ENCODE assay signal across 8 cellular contexts in the genomic region with DNA sequence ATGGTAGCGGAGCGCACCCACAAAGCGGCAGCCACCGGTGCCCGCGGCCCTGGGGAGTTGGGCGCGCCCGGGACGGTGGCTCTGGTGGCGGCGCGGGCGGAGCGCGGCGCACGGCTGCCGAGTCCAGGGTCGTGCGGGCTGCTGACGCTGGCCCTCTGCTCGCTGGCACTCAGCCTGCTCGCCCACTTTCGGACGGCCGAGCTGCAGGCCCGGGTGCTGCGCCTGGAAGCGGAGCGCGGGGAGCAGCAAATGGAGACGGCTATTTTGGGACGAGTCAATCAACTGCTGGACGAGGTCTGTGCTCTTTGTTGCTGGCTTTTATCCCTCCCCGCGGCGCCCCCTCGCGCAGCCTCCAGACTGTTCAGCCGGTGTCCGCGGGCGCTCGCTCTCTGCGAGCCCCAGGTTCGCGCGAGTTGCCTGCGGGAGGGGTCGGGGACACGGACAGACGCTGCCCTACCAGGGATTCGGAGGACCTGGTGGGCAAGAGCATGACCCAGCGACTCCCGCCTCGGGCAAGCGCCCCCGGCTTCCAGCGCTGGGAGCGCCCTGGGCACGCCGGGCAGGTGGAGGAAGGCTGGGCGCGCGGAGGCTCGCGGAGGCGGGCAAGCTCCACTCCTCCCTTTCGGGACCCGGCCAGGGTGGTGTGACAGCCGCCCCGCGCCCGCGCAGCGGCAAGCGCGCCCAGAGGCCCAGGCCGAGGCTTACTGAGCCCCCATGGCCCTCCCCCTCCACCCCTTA. TPM values are rescaled to one million over a fixed set of nuclear protein-coding genes. Genes with fewer than 3 reads are reported as not detected.
DNase-seq lines count a peak whose midpoint lies in the region; ATAC-seq and TF ChIP-seq lines count a peak whose summit lies in the region.

No MANE protein-coding gene starts in this region.

- peak overlapping the region; percentile 72 for H3K4me3 ChIP-seq in cardiac muscle cell

- H3K27ac Mint-ChIP-seq in progenitor cell of endocrine pancreas = no peak overlapping the region

- ATAC-seq in HG03175 (IDR thresholded peaks at IDR 0.05; ENCODE audit: unreplicated experiment) = no peak

- peak overlapping the region; percentile 69 for H3K4me3 Mint-ChIP-seq in progenitor cell of endocrine pancreas (ENCODE audit: low read depth)

- no peaks in the 10 kb centered on the region for H3K27me3 ChIP-seq in cardiac muscle cell

- peak overlapping the region; percentile 86 for H3K27ac ChIP-seq in cardiac muscle cell

- no peaks in the 10 kb centered on the region for H3K9me3 ChIP-seq in cardiac muscle cell (ENCODE audit: low read depth)

- H3K36me3 ChIP-seq in cardiac muscle cell = no peaks in the 10 kb centered on the region

- H3K4me1 Mint-ChIP-seq in progenitor cell of endocrine pancreas (ENCODE audit: low read depth) = peaks cover 10% of the 10 kb centered on the region

- no peaks in the 10 kb centered on the region for H3K9me3 Mint-ChIP-seq in progenitor cell of endocrine pancreas (ENCODE audit: low read depth)

- peaks cover 18% of the 10 kb centered on the region for H3K4me1 ChIP-seq in cardiac muscle cell (ENCODE audit: low read depth)

- H3K27me3 Mint-ChIP-seq in progenitor cell of endocrine pancreas = peaks cover 75% of the 10 kb centered on the region

- DNase-seq in DMS 273 treated with DMSO at 0.1 percent for 48 hours (lab: John Stamatoyannopoulos, UW) (peak; percentile 3), SW480 (ENCODE audit: low spot score) (peak; percentile 42), cardiac muscle cell (ENCODE audit: low read depth in 1 of 2, low spot score in 1 of 2) (peak; percentile 58 to 86), progenitor cell of endocrine pancreas (ENCODE audit: low spot score, unreplicated experiment) (peak; percentile 25), NCI-H1105 treated with DMSO at 0.1 percent for 48 hours (lab: John Stamatoyannopoulos, UW) (no peak)
- DNase-seq in stimulated activated CD4-positive, alpha-beta T cell treated with anti-CD3 and anti-CD28 coated beads, Interleukin-4, amount 100 ng/mL, for 24 hours = no peak
- no peak for DNase-seq in activated CD4-positive, alpha-beta T cell treated with anti-CD3 and anti-CD28 coated beads, Interleukin-2, amount 50 U/mL, for 1 hour

- no peaks in the 10 kb centered on the region for H3K36me3 Mint-ChIP-seq in progenitor cell of endocrine pancreas (ENCODE audit: insufficient read depth)

- TF ChIP-seq CTCF in cardiac muscle cell (IDR thresholded peaks at IDR 0.05; ENCODE audit: low read depth, low read length) = peak; percentile 23
- TF ChIP-seq CTCF in progenitor cell of endocrine pancreas (IDR thresholded peaks at IDR 0.05; ENCODE audit: unreplicated experiment) = no peak

RNA-seq across cellular contexts. Expression of gene COL13A1, which starts 0.9 kb away (rescaled TPM):
- 72.3 and 150 TPM in 2 replicates for total RNA-seq in cardiac muscle cell
- 57.2 and 95.2 TPM in 2 replicates for polyA plus RNA-seq in cardiac muscle cell
- total RNA-seq in progenitor cell of endocrine pancreas = 0.43 and 0.47 TPM in 2 replicates

Comparison
In these comparisons a context has a peak if more than half of its experiments do, and no peak if none do; other contexts are left out.
1. DNase-seq: peak in DMS 273 treated with DMSO at 0.1 percent for 48 hours (single experiment), SW480 (single experiment), cardiac muscle cell (2 of 2) and progenitor cell of endocrine pancreas (single experiment); none in stimulated activated CD4-positive, alpha-beta T cell treated with anti-CD3 and anti-CD28 coated beads, Interleukin-4, amount 100 ng/mL, for 24 hours (single experiment), NCI-H1105 treated with DMSO at 0.1 percent for 48 hours (single experiment) and activated CD4-positive, alpha-beta T cell treated with anti-CD3 and anti-CD28 coated beads, Interleukin-2, amount 50 U/mL, for 1 hour (single experiment).
2. RNA of gene COL13A1, which starts 0.9 kb away (total RNA-seq): 72.3 to 150 TPM in cardiac muscle cell; 0.43 to 0.47 TPM in progenitor cell of endocrine pancreas; every median in the first group is over 10 times any median in the second.